Comparison of ENCODE assay signal across 24 cellular contexts in genomic region chr11:46719543-46720218, GRCh38. TPM values are rescaled to one million over a fixed set of nuclear protein-coding genes. Genes with fewer than 3 reads are reported as not detected.
A peak's percentile ranks its signal among the peaks of the same experiment; 100 is the strongest.
DNase-seq lines count a peak whose midpoint lies in the region; ATAC-seq and TF ChIP-seq lines count a peak whose summit lies in the region.
"Had no signal": no experiment of that assay in that cellular context is flagged by ENCODE, and none has a peak within 500 bp of the region (broad histone marks: within the 10 kb centered on the region; RNA-seq: fewer than 3 reads in every experiment).

No MANE protein-coding gene starts in this region.

- H3K4me2 ChIP-seq in OCI-LY7 (ENCODE audit: low read length): no peak overlapping the region

- CTCF ChIA-PET in Caco-2 (lab: Charles Lee) (interaction anchor here (0.8 to 1.0 kb wide), 2 partner anchors 10 to 230 kb away, joined by 3 to 5 read pairs; no protein-coding TSS in a partner anchor), OCI-LY7 (lab: Charles Lee; ENCODE audit: unreplicated experiment) (no interaction called here)

- H3K27ac Mint-ChIP-seq in Caco-2 (ENCODE audit: unreplicated experiment): peak overlapping the region; percentile 92
- H3K27ac Mint-ChIP-seq in stimulated activated effector memory CD8-positive, alpha-beta T cell treated with anti-CD3 and anti-CD28 coated beads, Interleukin-12 subunit alpha, Interleukin-12 subunit beta, amount 100 ng/mL, for 72 hours: no peak overlapping the region
- no peak overlapping the region for H3K27ac Mint-ChIP-seq in glutamatergic neuron (ENCODE audit: unreplicated experiment)
- H3K27ac Mint-ChIP-seq: CD8-positive, alpha-beta memory T cell had no signal

- H3K9me3 ChIP-seq in Caco-2 (no peaks in the 10 kb centered on the region), OCI-LY7 (ENCODE audit: low read length) (no peaks in the 10 kb centered on the region)
- H3K9me3 ChIP-seq: MG63 had no signal

- ATAC-seq in stimulated activated effector memory CD8-positive, alpha-beta T cell treated with anti-CD3 and anti-CD28 coated beads, Interleukin-12 subunit alpha, Interleukin-12 subunit beta, amount 100 ng/mL, for 72 hours: peak; percentile 11
- no peak for ATAC-seq in HG03439 (IDR thresholded peaks at IDR 0.05; ENCODE audit: unreplicated experiment)
- ATAC-seq: PC-3 had no signal

- H3K4me1 Mint-ChIP-seq in Caco-2 (ENCODE audit: low read depth, unreplicated experiment): peaks cover 11% of the 10 kb centered on the region
- no peaks in the 10 kb centered on the region for H3K4me1 Mint-ChIP-seq in stimulated activated effector memory CD8-positive, alpha-beta T cell treated with anti-CD3 and anti-CD28 coated beads, Interleukin-12 subunit alpha, Interleukin-12 subunit beta, amount 100 ng/mL, for 72 hours
- peaks cover 8% of the 10 kb centered on the region for H3K4me1 Mint-ChIP-seq in glutamatergic neuron (ENCODE audit: low read depth, unreplicated experiment)

- H3K27ac ChIP-seq in OCI-LY7 (ENCODE audit: low read depth, low read length, poor library complexity, severe bottlenecking): no peak overlapping the region
- H3K27ac ChIP-seq: SK-N-MC had no signal

- peaks cover 34% of the 10 kb centered on the region for H3K4me1 ChIP-seq in Caco-2
- H3K4me1 ChIP-seq in OCI-LY7 (ENCODE audit: insufficient read depth, low read length, poor library complexity, severe bottlenecking): peaks cover 17% of the 10 kb centered on the region

- intact Hi-C loops in Caco-2 (cut with micrococcal nuclease; ENCODE audit: unreplicated experiment): loop anchor here (5.0 kb wide), 1 partner anchor 167 kb away; no protein-coding TSS in a partner anchor
- intact Hi-C loops in OCI-LY7 (cut with micrococcal nuclease; ENCODE audit: unreplicated experiment): no loop called here

- no peak for TF ChIP-seq CTCF in Caco-2 (IDR thresholded peaks at IDR 0.05; ENCODE audit: insufficient read depth in 1 of 2, low read depth in 1 of 2, low read length in 1 of 2, severe bottlenecking in 1 of 2, unreplicated experiment in 1 of 2)
- no peak for TF ChIP-seq CTCF in OCI-LY7 (conservative IDR thresholded peaks at IDR 0.05; ENCODE audit: low read length)
- no peak for TF ChIP-seq CTCF in glutamatergic neuron (IDR thresholded peaks at IDR 0.05; ENCODE audit: partially characterized antibody, unreplicated experiment)

- peak overlapping the region; percentile 40 for H3K4me3 ChIP-seq in Caco-2 (ENCODE audit: low read depth, low read length)
- H3K4me3 ChIP-seq in OCI-LY7 (ENCODE audit: low read depth, low read length, poor library complexity, severe bottlenecking): no peak overlapping the region
- H3K4me3 ChIP-seq: MG63, SK-N-MC had no signal

- H3K36me3 Mint-ChIP-seq in Caco-2 (ENCODE audit: insufficient read depth, unreplicated experiment): peaks cover 4% of the 10 kb centered on the region
- H3K36me3 Mint-ChIP-seq in stimulated activated effector memory CD8-positive, alpha-beta T cell treated with anti-CD3 and anti-CD28 coated beads, Interleukin-12 subunit alpha, Interleukin-12 subunit beta, amount 100 ng/mL, for 72 hours: no peaks in the 10 kb centered on the region
- H3K36me3 Mint-ChIP-seq in glutamatergic neuron (ENCODE audit: unreplicated experiment): no peaks in the 10 kb centered on the region
- H3K36me3 Mint-ChIP-seq: CD8-positive, alpha-beta memory T cell had no signal

- H3K79me2 ChIP-seq in OCI-LY7 (ENCODE audit: insufficient read depth, low read depth, low read length): no peaks in the 10 kb centered on the region

- H3K27me3 Mint-ChIP-seq in Caco-2 (ENCODE audit: insufficient read depth, unreplicated experiment) (no peaks in the 10 kb centered on the region), glutamatergic neuron (ENCODE audit: unreplicated experiment) (peaks cover 10% of the 10 kb centered on the region)

- H3K9me3 Mint-ChIP-seq in Caco-2 (ENCODE audit: unreplicated experiment): no peaks in the 10 kb centered on the region
- no peaks in the 10 kb centered on the region for H3K9me3 Mint-ChIP-seq in stimulated activated effector memory CD8-positive, alpha-beta T cell treated with anti-CD3 and anti-CD28 coated beads, Interleukin-12 subunit alpha, Interleukin-12 subunit beta, amount 100 ng/mL, for 72 hours
- H3K9me3 Mint-ChIP-seq in glutamatergic neuron (ENCODE audit: unreplicated experiment): no peaks in the 10 kb centered on the region
- H3K9me3 Mint-ChIP-seq: CD8-positive, alpha-beta memory T cell had no signal

- H3K36me3 ChIP-seq in Caco-2 (ENCODE audit: control insufficient read depth, insufficient read depth, low read length): peaks cover 1% of the 10 kb centered on the region; the same call in 1 of the 2 replicates
- no peaks in the 10 kb centered on the region for H3K36me3 ChIP-seq in OCI-LY7 (ENCODE audit: insufficient read depth, low read length)
- H3K36me3 ChIP-seq: MG63 had no signal

- no peaks in the 10 kb centered on the region for H4K20me1 ChIP-seq in OCI-LY7 (ENCODE audit: insufficient read depth, low read length)

- H3K9me2 ChIP-seq in OCI-LY7 (ENCODE audit: insufficient read depth, low read length): no peaks in the 10 kb centered on the region

- H3K4me3 Mint-ChIP-seq in Caco-2 (ENCODE audit: unreplicated experiment): peak overlapping the region; percentile 68
- no peak overlapping the region for H3K4me3 Mint-ChIP-seq in stimulated activated effector memory CD8-positive, alpha-beta T cell treated with anti-CD3 and anti-CD28 coated beads, Interleukin-12 subunit alpha, Interleukin-12 subunit beta, amount 100 ng/mL, for 72 hours
- H3K4me3 Mint-ChIP-seq in glutamatergic neuron (ENCODE audit: unreplicated experiment): no peak overlapping the region

- POLR2A ChIA-PET in Caco-2 (lab: Charles Lee) (interaction anchor here (0.6 to 1.2 kb wide), 2 partner anchors 19 to 115 kb away, joined by 7 to 14 read pairs; partner anchors contain the start of genes ARHGAP1 and ZNF408), OCI-LY7 (lab: Charles Lee) (no interaction called here)

- H2AFZ ChIP-seq in OCI-LY7 (ENCODE audit: low read length): 0 out of 2 replicates have a peak overlapping the region, but pooled peaks have one; percentile 60

- DNase-seq in Caco-2 (peak in 1 of 2 experiments; percentile 16), OCI-LY7 (ENCODE audit: low spot score) (no peak), islet precursor cell (peak; percentile 51), HuH-7.5 (ENCODE audit: low spot score) (no peak), glutamatergic neuron (no peak), NCI-H1436 (lab: John Stamatoyannopoulos, UW) (no peak)
- DNase-seq in stimulated activated effector memory CD8-positive, alpha-beta T cell treated with anti-CD3 and anti-CD28 coated beads, Interleukin-12 subunit alpha, Interleukin-12 subunit beta, amount 100 ng/mL, for 72 hours (ENCODE audit: low spot score in 2 of 2): no peak
- DNase-seq: AML-193; C1 segment of cervical spinal cord; CD8-positive, alpha-beta memory T cell; HCEC 1CT; MG63; NCI-H1048; NCI-H1417 treated with DMSO at 0.1 percent for 48 hours; NCI-H187 treated with DMSO at 0.1 percent for 48 hours; NCI-H2107; NCI-H446 treated with DMSO at 0.1 percent for 48 hours; NCI-H526 treated with DMSO at 0.1 percent for 48 hours; PC-3; RPMI8226; SHP77 treated with DMSO at 0.1 percent for 48 hours had no signal

- BruUV-seq in Caco-2 (replicated peaks; lab: Mats Ljungman, UMichigan): no TSS peak
- no TSS peak for BruUV-seq in OCI-LY7 (replicated peaks; lab: Mats Ljungman, UMichigan)

- no peaks in the 10 kb centered on the region for H3K27me3 ChIP-seq in Caco-2 (replicated peaks; ENCODE audit: control insufficient read depth, insufficient read depth, low read length)
- H3K27me3 ChIP-seq: MG63 had no signal

RNA-seq across cellular contexts. Expression of gene F2, which starts 0.7 kb away (rescaled TPM):
- total RNA-seq in Caco-2 (2022): 51.8 and 60.0 TPM in 2 replicates
- total RNA-seq in OCI-LY7 (2014; rRNA removed; shearing (Covaris generic)): not detected in 2 replicates
- 0.48 TPM in 1 of 2 replicates, not detected in the other for total RNA-seq in OCI-LY7 (2022)
- 0.29 TPM for total RNA-seq in glutamatergic neuron (ENCODE audit: unreplicated experiment)
- total RNA-seq: CD8-positive, alpha-beta memory T cell; LHCN-M2; PC-3 had no signal

RNA-seq across cellular contexts. Expression of gene ZNF408, which starts 18.9 kb away (rescaled TPM):
- total RNA-seq in Caco-2 (2022) (17.6 and 23.3 TPM in 2 replicates), OCI-LY7 (2022) (13.8 and 15.7 TPM in 2 replicates), glutamatergic neuron (ENCODE audit: unreplicated experiment) (10.6 TPM)
- 7.2 and 15.2 TPM in 2 replicates for total RNA-seq in OCI-LY7 (2014; rRNA removed; shearing (Covaris generic))

RNA-seq across cellular contexts. Expression of gene ARHGAP1, which starts 19.3 kb away (rescaled TPM):
- total RNA-seq in Caco-2 (2022) (67.1 and 73.0 TPM in 2 replicates), OCI-LY7 (2022) (42.6 and 43.3 TPM in 2 replicates), glutamatergic neuron (ENCODE audit: unreplicated experiment) (38.4 TPM)
- 14.1 and 16.3 TPM in 2 replicates for total RNA-seq in OCI-LY7 (2014; rRNA removed; shearing (Covaris generic))

Comparison
In these comparisons a context has a peak if more than half of its experiments do, and no peak if none do; other contexts are left out.
1. RNA of gene F2, which starts 0.7 kb away (total RNA-seq): 51.8 to 60.0 TPM in Caco-2; 0.48 TPM in OCI-LY7 and 0.29 TPM in glutamatergic neuron (single experiment); every median in the first group is over 10 times any median in the second.